Comparison of ENCODE assay signal across 1 cellular context in the genomic region with DNA sequence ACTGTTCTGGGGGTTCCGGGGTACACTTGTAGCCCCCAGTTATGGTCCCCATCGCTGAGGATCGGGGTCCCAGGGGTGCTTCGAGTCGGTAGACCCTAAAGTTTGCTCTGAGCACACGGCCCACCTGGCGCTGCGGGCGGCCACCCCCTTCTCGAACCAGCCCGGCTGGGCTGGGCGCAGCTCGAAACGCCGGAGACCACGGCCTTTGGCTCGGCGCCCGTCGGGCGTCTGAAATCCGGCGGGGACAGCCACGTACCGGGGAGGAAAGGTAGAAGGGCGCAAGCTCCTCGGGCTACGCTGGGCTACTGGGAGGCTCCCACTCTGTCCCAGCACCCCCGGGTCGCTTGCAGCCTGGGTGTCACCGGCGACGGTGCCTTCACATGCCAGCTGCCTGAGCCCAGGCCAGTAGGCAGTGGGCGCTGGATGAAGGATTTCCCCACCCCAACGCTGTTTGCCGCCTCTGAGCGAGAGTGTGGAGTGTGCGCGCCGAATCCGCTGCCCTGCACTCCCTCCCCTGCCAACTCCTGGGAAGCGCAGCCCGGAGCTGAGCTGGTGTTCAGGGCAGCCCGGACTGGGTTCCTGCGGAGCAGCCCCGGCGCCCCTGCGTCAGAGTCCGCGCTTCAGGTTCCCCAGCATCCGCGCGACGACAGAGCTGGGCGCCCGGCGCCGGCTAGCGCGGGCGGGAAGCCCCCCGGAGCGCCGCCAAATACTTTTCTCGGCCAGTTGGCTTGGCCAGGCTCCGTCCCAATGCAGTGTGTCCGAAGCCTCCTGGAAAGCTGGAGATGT.
TF ChIP-seq lines count a peak whose summit lies in the region.

No MANE protein-coding gene starts in this region.

TF ChIP-seq in HEK293, 187 proteins besides CTCF, POLR2A, EP300 and RAD21 (continued from another document and continues in another):
- TF ChIP-seq ZNF335 (tag by site-specific recombination; conservative IDR thresholded peaks at IDR 0.05): peak; percentile 53
- TF ChIP-seq YY2 (tag by site-specific recombination; IDR thresholded peaks at IDR 0.05): no peak
- TF ChIP-seq, protein P1, sequence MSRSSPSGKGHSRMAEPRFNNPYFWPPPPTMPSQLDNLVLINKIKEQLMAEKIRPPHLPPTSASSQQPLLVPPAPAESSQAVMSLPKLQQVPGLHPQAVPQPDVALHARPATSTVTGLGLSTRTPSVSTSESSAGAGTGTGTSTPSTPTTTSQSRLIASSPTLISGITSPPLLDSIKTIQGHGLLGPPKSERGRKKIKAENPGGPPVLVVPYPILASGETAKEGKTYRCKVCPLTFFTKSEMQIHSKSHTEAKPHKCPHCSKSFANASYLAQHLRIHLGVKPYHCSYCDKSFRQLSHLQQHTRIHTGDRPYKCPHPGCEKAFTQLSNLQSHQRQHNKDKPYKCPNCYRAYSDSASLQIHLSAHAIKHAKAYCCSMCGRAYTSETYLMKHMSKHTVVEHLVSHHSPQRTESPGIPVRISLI (tag by site-specific recombination; IDR thresholded peaks at IDR 0.05): no peak
- peak; percentile 19; the same call in 1 of the 2 replicates for TF ChIP-seq SP2 (tag by site-specific recombination; IDR thresholded peaks at IDR 0.05)
- TF ChIP-seq GLIS2 (tag by site-specific recombination; IDR thresholded peaks at IDR 0.05): peak; percentile 47; the same call in 1 of the 2 replicates
- peak; percentile 97 for TF ChIP-seq ZNF341 (tag by site-specific recombination; IDR thresholded peaks at IDR 0.05; ENCODE audit: low read depth)
- TF ChIP-seq, protein P2, sequence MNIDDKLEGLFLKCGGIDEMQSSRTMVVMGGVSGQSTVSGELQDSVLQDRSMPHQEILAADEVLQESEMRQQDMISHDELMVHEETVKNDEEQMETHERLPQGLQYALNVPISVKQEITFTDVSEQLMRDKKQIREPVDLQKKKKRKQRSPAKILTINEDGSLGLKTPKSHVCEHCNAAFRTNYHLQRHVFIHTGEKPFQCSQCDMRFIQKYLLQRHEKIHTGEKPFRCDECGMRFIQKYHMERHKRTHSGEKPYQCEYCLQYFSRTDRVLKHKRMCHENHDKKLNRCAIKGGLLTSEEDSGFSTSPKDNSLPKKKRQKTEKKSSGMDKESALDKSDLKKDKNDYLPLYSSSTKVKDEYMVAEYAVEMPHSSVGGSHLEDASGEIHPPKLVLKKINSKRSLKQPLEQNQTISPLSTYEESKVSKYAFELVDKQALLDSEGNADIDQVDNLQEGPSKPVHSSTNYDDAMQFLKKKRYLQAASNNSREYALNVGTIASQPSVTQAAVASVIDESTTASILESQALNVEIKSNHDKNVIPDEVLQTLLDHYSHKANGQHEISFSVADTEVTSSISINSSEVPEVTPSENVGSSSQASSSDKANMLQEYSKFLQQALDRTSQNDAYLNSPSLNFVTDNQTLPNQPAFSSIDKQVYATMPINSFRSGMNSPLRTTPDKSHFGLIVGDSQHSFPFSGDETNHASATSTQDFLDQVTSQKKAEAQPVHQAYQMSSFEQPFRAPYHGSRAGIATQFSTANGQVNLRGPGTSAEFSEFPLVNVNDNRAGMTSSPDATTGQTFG (tag by site-specific recombination; IDR thresholded peaks at IDR 0.05; ENCODE audit: borderline replicate concordance): no peak
- no peak for TF ChIP-seq ZNF785 (tag by site-specific recombination; IDR thresholded peaks at IDR 0.05)
- TF ChIP-seq TSHZ1 (tag by site-specific recombination; IDR thresholded peaks at IDR 0.05; ENCODE audit: borderline replicate concordance): no peak
- TF ChIP-seq OSR2 (tag by site-specific recombination; IDR thresholded peaks at IDR 0.05): no peak
- TF ChIP-seq, protein P3, sequence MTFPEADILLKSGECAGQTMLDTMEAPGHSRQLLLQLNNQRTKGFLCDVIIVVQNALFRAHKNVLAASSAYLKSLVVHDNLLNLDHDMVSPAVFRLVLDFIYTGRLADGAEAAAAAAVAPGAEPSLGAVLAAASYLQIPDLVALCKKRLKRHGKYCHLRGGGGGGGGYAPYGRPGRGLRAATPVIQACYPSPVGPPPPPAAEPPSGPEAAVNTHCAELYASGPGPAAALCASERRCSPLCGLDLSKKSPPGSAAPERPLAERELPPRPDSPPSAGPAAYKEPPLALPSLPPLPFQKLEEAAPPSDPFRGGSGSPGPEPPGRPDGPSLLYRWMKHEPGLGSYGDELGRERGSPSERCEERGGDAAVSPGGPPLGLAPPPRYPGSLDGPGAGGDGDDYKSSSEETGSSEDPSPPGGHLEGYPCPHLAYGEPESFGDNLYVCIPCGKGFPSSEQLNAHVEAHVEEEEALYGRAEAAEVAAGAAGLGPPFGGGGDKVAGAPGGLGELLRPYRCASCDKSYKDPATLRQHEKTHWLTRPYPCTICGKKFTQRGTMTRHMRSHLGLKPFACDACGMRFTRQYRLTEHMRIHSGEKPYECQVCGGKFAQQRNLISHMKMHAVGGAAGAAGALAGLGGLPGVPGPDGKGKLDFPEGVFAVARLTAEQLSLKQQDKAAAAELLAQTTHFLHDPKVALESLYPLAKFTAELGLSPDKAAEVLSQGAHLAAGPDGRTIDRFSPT (tag by site-specific recombination; IDR thresholded peaks at IDR 0.05): peak; percentile 75; the same call in 1 of the 2 replicates
- TF ChIP-seq ZNF10 (tag by site-specific recombination; IDR thresholded peaks at IDR 0.05): 0 out of 2 replicates have a peak, but pooled peaks have one; percentile 5
- TF ChIP-seq HOXA7 (CRISPR knock-in tag; IDR thresholded peaks at IDR 0.05; ENCODE audit: borderline replicate concordance): no peak
- no peak for TF ChIP-seq ZNF501 (tag by site-specific recombination; IDR thresholded peaks at IDR 0.05)
- no peak for TF ChIP-seq OVOL3 (tag by site-specific recombination; IDR thresholded peaks at IDR 0.05)
- TF ChIP-seq, protein P4, sequence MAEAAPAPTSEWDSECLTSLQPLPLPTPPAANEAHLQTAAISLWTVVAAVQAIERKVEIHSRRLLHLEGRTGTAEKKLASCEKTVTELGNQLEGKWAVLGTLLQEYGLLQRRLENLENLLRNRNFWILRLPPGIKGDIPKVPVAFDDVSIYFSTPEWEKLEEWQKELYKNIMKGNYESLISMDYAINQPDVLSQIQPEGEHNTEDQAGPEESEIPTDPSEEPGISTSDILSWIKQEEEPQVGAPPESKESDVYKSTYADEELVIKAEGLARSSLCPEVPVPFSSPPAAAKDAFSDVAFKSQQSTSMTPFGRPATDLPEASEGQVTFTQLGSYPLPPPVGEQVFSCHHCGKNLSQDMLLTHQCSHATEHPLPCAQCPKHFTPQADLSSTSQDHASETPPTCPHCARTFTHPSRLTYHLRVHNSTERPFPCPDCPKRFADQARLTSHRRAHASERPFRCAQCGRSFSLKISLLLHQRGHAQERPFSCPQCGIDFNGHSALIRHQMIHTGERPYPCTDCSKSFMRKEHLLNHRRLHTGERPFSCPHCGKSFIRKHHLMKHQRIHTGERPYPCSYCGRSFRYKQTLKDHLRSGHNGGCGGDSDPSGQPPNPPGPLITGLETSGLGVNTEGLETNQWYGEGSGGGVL (tag by site-specific recombination; IDR thresholded peaks at IDR 0.05): peak; percentile 45; the same call in 1 of the 2 replicates
- peak; percentile 76 for TF ChIP-seq ZBTB17 (tag by site-specific recombination; IDR thresholded peaks at IDR 0.05)
- peak; percentile 59; the same call in 1 of the 2 replicates for TF ChIP-seq ZNF76 (tag by site-specific recombination; IDR thresholded peaks at IDR 0.05; ENCODE audit: borderline replicate concordance, low read depth)
- TF ChIP-seq ZNF366 (tag by site-specific recombination; conservative IDR thresholded peaks at IDR 0.05): no peak
- TF ChIP-seq ZNF239 (tag by site-specific recombination; IDR thresholded peaks at IDR 0.05): no peak
- TF ChIP-seq PRDM10 (tag by site-specific recombination; IDR thresholded peaks at IDR 0.05): peak; percentile 88
- 0 out of 2 replicates have a peak, but pooled peaks have one; percentile 32 for TF ChIP-seq ZNF610 (tag by site-specific recombination; IDR thresholded peaks at IDR 0.05; ENCODE audit: borderline replicate concordance)
- TF ChIP-seq ZNF184 (tag by site-specific recombination; IDR thresholded peaks at IDR 0.05): no peak
- no peak for TF ChIP-seq ZNF354C (tag by site-specific recombination; IDR thresholded peaks at IDR 0.05; ENCODE audit: borderline replicate concordance, low read depth)
- 0 out of 2 replicates have a peak, but pooled peaks have one; percentile 36 for TF ChIP-seq ZBTB48 (tag by site-specific recombination; IDR thresholded peaks at IDR 0.05)
- TF ChIP-seq ZBTB8A (tag by site-specific recombination; IDR thresholded peaks at IDR 0.05): peak; percentile 94
- TF ChIP-seq ZNF423 (tag by site-specific recombination; IDR thresholded peaks at IDR 0.05): peak; percentile 19; the same call in 1 of the 2 replicates
- TF ChIP-seq ZNF585B (tag by site-specific recombination; IDR thresholded peaks at IDR 0.05): no peak
- TF ChIP-seq ZNF600 (tag by site-specific recombination; IDR thresholded peaks at IDR 0.05): peak; percentile 84
- TF ChIP-seq GLIS1 (tag by site-specific recombination; IDR thresholded peaks at IDR 0.05): no peak; the same call in 1 of the 2 replicates
- TF ChIP-seq, protein P5, sequence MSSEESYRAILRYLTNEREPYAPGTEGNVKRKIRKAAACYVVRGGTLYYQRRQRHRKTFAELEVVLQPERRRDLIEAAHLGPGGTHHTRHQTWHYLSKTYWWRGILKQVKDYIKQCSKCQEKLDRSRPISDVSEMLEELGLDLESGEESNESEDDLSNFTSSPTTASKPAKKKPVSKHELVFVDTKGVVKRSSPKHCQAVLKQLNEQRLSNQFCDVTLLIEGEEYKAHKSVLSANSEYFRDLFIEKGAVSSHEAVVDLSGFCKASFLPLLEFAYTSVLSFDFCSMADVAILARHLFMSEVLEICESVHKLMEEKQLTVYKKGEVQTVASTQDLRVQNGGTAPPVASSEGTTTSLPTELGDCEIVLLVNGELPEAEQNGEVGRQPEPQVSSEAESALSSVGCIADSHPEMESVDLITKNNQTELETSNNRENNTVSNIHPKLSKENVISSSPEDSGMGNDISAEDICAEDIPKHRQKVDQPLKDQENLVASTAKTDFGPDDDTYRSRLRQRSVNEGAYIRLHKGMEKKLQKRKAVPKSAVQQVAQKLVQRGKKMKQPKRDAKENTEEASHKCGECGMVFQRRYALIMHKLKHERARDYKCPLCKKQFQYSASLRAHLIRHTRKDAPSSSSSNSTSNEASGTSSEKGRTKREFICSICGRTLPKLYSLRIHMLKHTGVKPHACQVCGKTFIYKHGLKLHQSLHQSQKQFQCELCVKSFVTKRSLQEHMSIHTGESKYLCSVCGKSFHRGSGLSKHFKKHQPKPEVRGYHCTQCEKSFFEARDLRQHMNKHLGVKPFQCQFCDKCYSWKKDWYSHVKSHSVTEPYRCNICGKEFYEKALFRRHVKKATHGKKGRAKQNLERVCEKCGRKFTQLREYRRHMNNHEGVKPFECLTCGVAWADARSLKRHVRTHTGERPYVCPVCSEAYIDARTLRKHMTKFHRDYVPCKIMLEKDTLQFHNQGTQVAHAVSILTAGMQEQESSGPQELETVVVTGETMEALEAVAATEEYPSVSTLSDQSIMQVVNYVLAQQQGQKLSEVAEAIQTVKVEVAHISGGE (tag by site-specific recombination; conservative IDR thresholded peaks at IDR 0.05; ENCODE audit: low read depth): peak; percentile 56; the same call in 1 of the 2 replicates
- TF ChIP-seq ZIC2 (tag by site-specific recombination; IDR thresholded peaks at IDR 0.05): no peak
- peak; percentile 15; the same call in 1 of the 2 replicates for TF ChIP-seq KLF8 (tag by site-specific recombination; IDR thresholded peaks at IDR 0.05)
- TF ChIP-seq ZNF132 (tag by site-specific recombination; IDR thresholded peaks at IDR 0.05; ENCODE audit: borderline replicate concordance): no peak
